ENCODE assay signal across 1 cellular context in genomic region chr1:31545927-31546540, GRCh38.
TF ChIP-seq lines count a peak whose summit lies in the region.

No MANE protein-coding gene starts in this region.

TF ChIP-seq in HEK293, 187 proteins besides CTCF, POLR2A, EP300 and RAD21 (continued from another document):
- no peak for TF ChIP-seq ZNF830 (tag by site-specific recombination; IDR thresholded peaks at IDR 0.05; ENCODE audit: low read depth)
- TF ChIP-seq ZNF175 (tag by site-specific recombination; IDR thresholded peaks at IDR 0.05) = no peak
- no peak for TF ChIP-seq ZNF514 (tag by site-specific recombination; IDR thresholded peaks at IDR 0.05)
- TF ChIP-seq ZNF473 (tag by site-specific recombination; IDR thresholded peaks at IDR 0.05) = peak; percentile 35; the same call in 1 of the 2 replicates
- no peak for TF ChIP-seq INSM2 (tag by site-specific recombination; IDR thresholded peaks at IDR 0.05)
- TF ChIP-seq ZBTB48 (tag by site-specific recombination; IDR thresholded peaks at IDR 0.05) = no peak
- no peak for TF ChIP-seq GFI1B (tag by site-specific recombination; IDR thresholded peaks at IDR 0.05)
- no peak for TF ChIP-seq ZNF112 (tag by site-specific recombination; IDR thresholded peaks at IDR 0.05)
- TF ChIP-seq ZNF174 (tag by site-specific recombination; IDR thresholded peaks at IDR 0.05) = no peak
- no peak for TF ChIP-seq ZBTB8A (tag by site-specific recombination; IDR thresholded peaks at IDR 0.05)
- TF ChIP-seq GLI4 (tag by site-specific recombination; IDR thresholded peaks at IDR 0.05) = no peak
- peak; percentile 99 for TF ChIP-seq ZNF366 (tag by site-specific recombination; conservative IDR thresholded peaks at IDR 0.05)
- peak; percentile 100 for TF ChIP-seq ZBTB17 (tag by site-specific recombination; IDR thresholded peaks at IDR 0.05)
- no peak for TF ChIP-seq KLF7 (tag by site-specific recombination; IDR thresholded peaks at IDR 0.05; ENCODE audit: borderline replicate concordance)
